Comparison of ENCODE assay signal across 7 cellular contexts in genomic region chr3:125963834-125964233, GRCh38. TPM values are rescaled to one million over a fixed set of nuclear protein-coding genes. Genes with fewer than 3 reads are reported as not detected.
"Had no signal": no experiment of that assay in that cellular context is flagged by ENCODE, and none has a peak within 500 bp of the region (broad histone marks: within the 10 kb centered on the region; RNA-seq: fewer than 3 reads in every experiment).

No MANE protein-coding gene starts in this region.

RNA-seq across cellular contexts. Expression of gene ROPN1B, which starts 5.1 kb away (rescaled TPM):
- total RNA-seq: kidney, mesothelial cell of epicardium, natural killer cell, osteocyte, posterior vena cava, skeletal muscle tissue, smooth muscle cell had no signal
- polyA plus RNA-seq: smooth muscle cell had no signal
